In the genomic region with DNA sequence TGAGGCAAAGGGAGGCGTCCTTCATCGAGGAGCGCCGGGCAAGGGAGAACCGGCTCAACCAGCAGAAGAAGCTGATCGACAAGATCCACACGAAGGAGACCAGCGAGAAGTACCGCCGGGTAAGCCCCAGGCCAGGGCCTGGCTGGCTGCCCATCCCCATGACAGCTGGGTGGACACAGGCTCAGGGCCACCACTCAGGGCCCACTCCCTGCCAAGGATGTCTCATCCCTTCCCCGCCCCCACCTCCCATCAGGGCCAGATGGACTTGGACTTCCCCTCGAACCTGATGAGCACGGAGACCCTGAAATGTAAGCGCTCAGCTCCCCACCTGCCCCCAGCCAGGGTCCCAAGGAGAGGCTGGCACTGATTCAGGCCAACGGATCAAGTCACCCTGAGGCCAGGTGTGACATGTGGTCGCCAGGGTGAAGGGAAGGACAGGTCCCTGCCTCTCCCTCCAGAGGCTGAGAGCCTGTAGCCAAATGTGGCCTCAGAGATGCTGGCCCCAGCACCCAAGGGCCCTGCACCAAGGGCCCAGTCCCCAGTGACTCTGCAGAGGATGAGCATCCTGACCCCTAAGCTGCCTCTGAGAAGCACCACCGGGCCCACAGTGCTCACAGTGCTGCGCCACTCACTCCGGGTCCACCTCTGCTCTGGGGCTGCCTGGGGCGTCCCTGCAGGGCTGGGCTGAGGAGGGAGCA, we compare ENCODE assay signal across 28 cellular contexts. TPM values are rescaled to one million over a fixed set of nuclear protein-coding genes. Genes with fewer than 3 reads are reported as not detected.
DNase-seq lines count a peak whose midpoint lies in the region; ATAC-seq and TF ChIP-seq lines count a peak whose summit lies in the region.
"Had no signal": no experiment of that assay in that cellular context is flagged by ENCODE, and none has a peak within 500 bp of the region (broad histone marks: within the 10 kb centered on the region; RNA-seq: fewer than 3 reads in every experiment).

No MANE protein-coding gene starts in this region.

- H3K9ac ChIP-seq in trophoblast cell (ENCODE audit: low read length): no peak overlapping the region

- TF ChIP-seq CTCF in CD4-positive, alpha-beta T cell (IDR thresholded peaks at IDR 0.05): no peak
- no peak for TF ChIP-seq CTCF in LNCaP clone FGC (IDR thresholded peaks at IDR 0.05; ENCODE audit: control insufficient read depth, extremely low read depth, insufficient read depth)
- TF ChIP-seq CTCF in hepatocyte (IDR thresholded peaks at IDR 0.05; ENCODE audit: poor library complexity): no peak
- TF ChIP-seq CTCF in lower lobe of right lung (IDR thresholded peaks at IDR 0.05): no peak

- H3K4ac ChIP-seq in trophoblast cell (ENCODE audit: low read depth, low read length): no peak overlapping the region

- H3K27me3 Mint-ChIP-seq in CD4-positive, alpha-beta T cell: no peaks in the 10 kb centered on the region

- H3K18ac ChIP-seq in trophoblast cell (ENCODE audit: low read length): no peak overlapping the region

- H3K27ac ChIP-seq in CD4-positive, alpha-beta T cell (ENCODE audit: low read depth, low read length): no peak overlapping the region
- H3K27ac ChIP-seq in hepatocyte: no peak overlapping the region
- H3K27ac ChIP-seq in trophoblast cell (ENCODE audit: low read depth, low read length): no peak overlapping the region
- no peak overlapping the region for H3K27ac ChIP-seq in lower lobe of right lung
- H3K27ac ChIP-seq: BLaER1 treated with 17β-estradiol and CSF1 and Interleukin-3, amounts not matched to agents 10 nM and 100 nM; gastrocnemius medialis; psoas muscle; thyroid gland had no signal

- H3K4me1 ChIP-seq in hepatocyte (ENCODE audit: insufficient read depth) (peaks cover 28% of the 10 kb centered on the region), trophoblast cell (ENCODE audit: control insufficient read depth in 1 of 2, insufficient read depth in 2 of 2, low read length in 2 of 2) (peaks cover 18 to 23% of the 10 kb centered on the region in 2 experiments), lower lobe of right lung (peaks cover 46% of the 10 kb centered on the region)

- peaks cover 22% of the 10 kb centered on the region for H3K79me1 ChIP-seq in trophoblast cell (ENCODE audit: low read length)

- H4K91ac ChIP-seq in trophoblast cell (ENCODE audit: low read depth, low read length): peak overlapping the region; percentile 62

- H2AK5ac ChIP-seq in trophoblast cell (ENCODE audit: low read length): no peak overlapping the region

- no peaks in the 10 kb centered on the region for H3K9me2 ChIP-seq in hepatocyte (replicated peaks; ENCODE audit: insufficient read depth)

- no peak for ATAC-seq in CD4-positive, alpha-beta T cell (ENCODE audit: poor library complexity)
- no peak for ATAC-seq in HG03135 (IDR thresholded peaks at IDR 0.05; ENCODE audit: unreplicated experiment)
- ATAC-seq in lower lobe of right lung: no peak
- ATAC-seq: activated T-cell treated with anti-CD3 and anti-CD28 coated beads, Interleukin-2, amount 50 U/mL, for 72 hours; gastrocnemius medialis; left cardiac atrium; psoas muscle had no signal

- peak overlapping the region; percentile 68 for H3K4me3 Mint-ChIP-seq in CD4-positive, alpha-beta T cell
- H3K4me3 Mint-ChIP-seq: activated CD4-positive, alpha-beta memory T cell treated with anti-CD3 and anti-CD28 coated beads for 36 hours; activated T-cell treated with anti-CD3 and anti-CD28 coated beads, Interleukin-2, amount 50 U/mL, for 72 hours had no signal

- H3K27ac Mint-ChIP-seq in CD4-positive, alpha-beta T cell: peak overlapping the region; percentile 76
- H3K27ac Mint-ChIP-seq: activated CD4-positive, alpha-beta memory T cell treated with anti-CD3 and anti-CD28 coated beads for 36 hours; activated T-cell treated with anti-CD3 and anti-CD28 coated beads, Interleukin-2, amount 50 U/mL, for 72 hours had no signal

- no peaks in the 10 kb centered on the region for H3K9me3 Mint-ChIP-seq in CD4-positive, alpha-beta T cell
- H3K9me3 Mint-ChIP-seq: activated CD4-positive, alpha-beta memory T cell treated with anti-CD3 and anti-CD28 coated beads for 36 hours; activated T-cell treated with anti-CD3 and anti-CD28 coated beads, Interleukin-2, amount 50 U/mL, for 72 hours had no signal

- H2BK5ac ChIP-seq in trophoblast cell (ENCODE audit: low read depth, low read length, poor library complexity): no peak overlapping the region

- H2AFZ ChIP-seq in hepatocyte (no peak overlapping the region), trophoblast cell (ENCODE audit: insufficient read depth, low read length, poor library complexity) (no peak overlapping the region)

- no peak overlapping the region for H4K8ac ChIP-seq in trophoblast cell (ENCODE audit: low read depth, low read length)

- intact Hi-C loops in CD4-positive, alpha-beta T cell (cut with DNase I, micrococcal nuclease): loop anchor here (5.0 to 10.0 kb wide), 4 partner anchors 43 to 400 kb away; partner anchors contain the start of genes PHPT1 (in 1 of the 2), SNAPC4 (in 1 of the 2) and TRAF2 (in 1 of the 2)
- intact Hi-C loops in lower lobe of right lung (cut with DNase I): no loop called here

- no peak overlapping the region for H2BK120ac ChIP-seq in trophoblast cell (ENCODE audit: insufficient read depth, low read length, poor library complexity)

- H3K79me2 ChIP-seq in hepatocyte (peaks cover 41% of the 10 kb centered on the region), trophoblast cell (ENCODE audit: control insufficient read depth, insufficient read depth, low read length, poor library complexity) (peaks cover 14% of the 10 kb centered on the region)

- H2BK12ac ChIP-seq in trophoblast cell (ENCODE audit: low read length): no peak overlapping the region

- no peak overlapping the region for H3K4me3 ChIP-seq in LNCaP clone FGC (ENCODE audit: low read depth, low read length)
- H3K4me3 ChIP-seq in hepatocyte: no peak overlapping the region
- no peak overlapping the region for H3K4me3 ChIP-seq in trophoblast cell (ENCODE audit: low read depth, low read length)
- no peak overlapping the region for H3K4me3 ChIP-seq in lower lobe of right lung
- H3K4me3 ChIP-seq: BLaER1 treated with 17β-estradiol and CSF1 and Interleukin-3, amounts not matched to agents 10 nM and 100 nM; dorsolateral prefrontal cortex; gastrocnemius medialis; psoas muscle; thyroid gland had no signal

- CTCF ChIA-PET in CD4-positive, alpha-beta T cell (lab: Charles Lee): no interaction called here

- no peak overlapping the region for H3K23ac ChIP-seq in trophoblast cell (ENCODE audit: low read length)

- H3K9me3 ChIP-seq in CD4-positive, alpha-beta T cell (ENCODE audit: control insufficient read depth, low read length): no peaks in the 10 kb centered on the region
- H3K9me3 ChIP-seq in hepatocyte (ENCODE audit: low read depth): no peaks in the 10 kb centered on the region
- H3K9me3 ChIP-seq in trophoblast cell (ENCODE audit: insufficient read depth, low read depth, low read length): no peaks in the 10 kb centered on the region
- H3K9me3 ChIP-seq in lower lobe of right lung: no peaks in the 10 kb centered on the region
- H3K9me3 ChIP-seq: BLaER1 treated with 17β-estradiol and CSF1 and Interleukin-3, amounts not matched to agents 10 nM and 100 nM; Caco-2; gastrocnemius medialis; psoas muscle; thyroid gland had no signal

- WGBS in hepatocyte (ENCODE audit: low lambda C conversion rate, missing lambda C conversion rate): 94% methylated on average over 18 of the region's 20 CpGs
- WGBS in trophoblast cell (ENCODE audit: extremely low coverage, insufficient coverage, insufficient read length): no CpG with 5 or more reads among the region's 20 CpGs

- peaks cover 5% of the 10 kb centered on the region for H3K36me3 Mint-ChIP-seq in CD4-positive, alpha-beta T cell (ENCODE audit: low read depth)

- H3K36me3 ChIP-seq in hepatocyte (replicated peaks; ENCODE audit: insufficient read depth, low read depth) (no peaks in the 10 kb centered on the region), trophoblast cell (ENCODE audit: control insufficient read depth in 1 of 2, insufficient read depth in 2 of 2, low read length in 2 of 2) (peaks cover 10 to 16% of the 10 kb centered on the region in 2 experiments), lower lobe of right lung (peaks cover 1% of the 10 kb centered on the region)
- H3K36me3 ChIP-seq: gastrocnemius medialis, thyroid gland had no signal

- H3K4me2 ChIP-seq in hepatocyte (no peak overlapping the region), trophoblast cell (ENCODE audit: low read length) (no peak overlapping the region)
- H3K4me2 ChIP-seq: BLaER1 treated with 17β-estradiol and CSF1 and Interleukin-3, amounts not matched to agents 10 nM and 100 nM had no signal

- no peaks in the 10 kb centered on the region for H3K27me3 ChIP-seq in CD4-positive, alpha-beta T cell (ENCODE audit: control insufficient read depth, insufficient read depth, low read length)
- H3K27me3 ChIP-seq in hepatocyte (no peaks in the 10 kb centered on the region), trophoblast cell (ENCODE audit: insufficient read depth, low read length) (no peaks in the 10 kb centered on the region), lower lobe of right lung (ENCODE audit: low read depth) (peaks cover 26% of the 10 kb centered on the region)
- H3K27me3 ChIP-seq: thyroid gland had no signal

- peaks cover under 1% of the 10 kb centered on the region for H4K20me1 ChIP-seq in hepatocyte (ENCODE audit: insufficient read depth, poor library complexity, severe bottlenecking)

- no peak overlapping the region for H4K12ac ChIP-seq in trophoblast cell (ENCODE audit: low read depth, low read length)

- H3K14ac ChIP-seq in trophoblast cell (ENCODE audit: low read length): no peak overlapping the region

- POLR2A ChIA-PET in CD4-positive, alpha-beta T cell (lab: Charles Lee): no interaction called here

- peaks cover 47% of the 10 kb centered on the region for H3K4me1 Mint-ChIP-seq in CD4-positive, alpha-beta T cell (ENCODE audit: low read depth)

- DNase-seq in CD4-positive, alpha-beta T cell: no peak
- DNase-seq in LNCaP clone FGC (ENCODE audit: low read depth) (peak; percentile 91), hepatocyte (ENCODE audit: low spot score) (peak; percentile 5), trophoblast cell (peak; percentile 82 to 83), COLO668 (lab: John Stamatoyannopoulos, UW; ENCODE audit: unreplicated experiment) (no peak), lower lobe of right lung (no peak)
- DNase-seq: activated CD4-positive, alpha-beta memory T cell treated with anti-CD3 and anti-CD28 coated beads for 36 hours; activated CD4-positive, alpha-beta T cell treated with anti-CD3 and anti-CD28 coated beads for 1 hour; activated naive CD4-positive, alpha-beta T cell treated with Interleukin-2 at 50 U/mL for 16 hours; activated T-cell treated with anti-CD3 and anti-CD28 coated beads, Interleukin-2, amount 50 U/mL, for 72 hours; Caco-2; cerebellar nuclear complex; DMS79; gastrocnemius medialis; hypothalamus; left cardiac atrium; NCI-H446 treated with DMSO at 0.1 percent for 48 hours; OCI-M1; psoas muscle; stimulated activated CD4-positive, alpha-beta T cell treated with anti-CD3 and anti-CD28 coated beads, Interleukin-4, amount 100 ng/mL, for 24 hours; T-helper 2 cell had no signal

RNA-seq across cellular contexts. Expression of gene RABL6, which starts 3.1 kb away (rescaled TPM):
- 10 to 100 TPM; 46.4 to 48.5 TPM for total RNA-seq in CD4-positive, alpha-beta T cell
- total RNA-seq in hepatocyte (67.2 and 72.3 TPM in 2 replicates), lower lobe of right lung (62.2 TPM)
- 103 and 110 TPM in 2 replicates for polyA plus RNA-seq in hepatocyte
- polyA plus RNA-seq in trophoblast cell (2013): 95.6 and 95.9 TPM in 2 replicates

RNA-seq across cellular contexts. Expression of gene CCDC183, which starts 8.5 kb away (rescaled TPM):
- 1 to 10 TPM; 3.0 to 4.6 TPM for total RNA-seq in CD4-positive, alpha-beta T cell
- 10.5 and 17.7 TPM in 2 replicates for total RNA-seq in hepatocyte
- polyA plus RNA-seq in hepatocyte: 32.1 and 56.4 TPM in 2 replicates
- polyA plus RNA-seq in trophoblast cell (2013): 13.6 and 14.0 TPM in 2 replicates
- 3.7 TPM for total RNA-seq in lower lobe of right lung
- total RNA-seq: psoas muscle had no signal

RNA-seq across cellular contexts. Expression of gene TMEM141, which starts 13.5 kb away (rescaled TPM):
- 10 to 100 TPM; 14.6 to 17.1 TPM for total RNA-seq in CD4-positive, alpha-beta T cell
- total RNA-seq in hepatocyte: 230 and 232 TPM in 2 replicates
- polyA plus RNA-seq in hepatocyte: 372 and 385 TPM in 2 replicates
- 82.7 and 84.5 TPM in 2 replicates for polyA plus RNA-seq in trophoblast cell (2013)
- 57.2 TPM for total RNA-seq in lower lobe of right lung

RNA-seq across cellular contexts. Expression of gene AJM1, which starts 37.6 kb away (rescaled TPM):
- 1 to 10 TPM; 1.1 to 1.2 TPM for total RNA-seq in CD4-positive, alpha-beta T cell
- total RNA-seq in hepatocyte (2.0 and 3.0 TPM in 2 replicates), lower lobe of right lung (3.5 TPM)
- 7.2 and 7.7 TPM in 2 replicates for polyA plus RNA-seq in hepatocyte
- 1.1 and 1.2 TPM in 2 replicates for polyA plus RNA-seq in trophoblast cell (2013)

RNA-seq across cellular contexts. Expression of gene LCN15, which starts 40.3 kb away (rescaled TPM):
- total RNA-seq in CD4-positive, alpha-beta T cell: not detected
- 1.5 and 35.9 TPM in 2 replicates for total RNA-seq in hepatocyte
- polyA plus RNA-seq in hepatocyte: 0.85 and 1.4 TPM in 2 replicates
- polyA plus RNA-seq in trophoblast cell (2013): 0.08 and 0.19 TPM in 2 replicates
- not detected for total RNA-seq in lower lobe of right lung
- total RNA-seq: activated CD4-positive, alpha-beta memory T cell treated with anti-CD3 and anti-CD28 coated beads for 36 hours; activated T-cell treated with anti-CD3 and anti-CD28 coated beads, Interleukin-2, amount 50 U/mL, for 72 hours; Caco-2; fibroblast of lung; gastrocnemius medialis; LHCN-M2; thyroid gland had no signal
- polyA plus RNA-seq: adipose tissue, fibroblast of lung had no signal

Comparison
In these comparisons a context has a peak if more than half of its experiments do, and no peak if none do; other contexts are left out.
1. DNase-seq: peak in LNCaP clone FGC (single experiment), hepatocyte (single experiment) and trophoblast cell (2 of 2); none in CD4-positive, alpha-beta T cell (0 of 10), COLO668 (single experiment) and lower lobe of right lung (single experiment).